8 cellular contexts compared by ENCODE assay signal in genomic region chr14:52015411-52016030, GRCh38. TPM values are rescaled to one million over a fixed set of nuclear protein-coding genes. Genes with fewer than 3 reads are reported as not detected.
DNase-seq lines count a peak whose midpoint lies in the region; ATAC-seq and TF ChIP-seq lines count a peak whose summit lies in the region.

No MANE protein-coding gene starts in this region.

- TF ChIP-seq CTCF in prostate gland (IDR thresholded peaks at IDR 0.05) = peak in 2 of 4 experiments; percentile 13 to 30

- H3K4me1 ChIP-seq in mesendoderm (ENCODE audit: control insufficient read depth, low read depth, low read length) (peaks cover 2% of the 10 kb centered on the region), prostate gland (replicated peaks) (no peaks in the 10 kb centered on the region)

- H3K9ac ChIP-seq in mesendoderm (ENCODE audit: low read length) = no peak overlapping the region

- no peak overlapping the region for H3K4me2 ChIP-seq in mesendoderm (ENCODE audit: low read length)

- TF ChIP-seq POLR2A in prostate gland (IDR thresholded peaks at IDR 0.05) = no peak

- no peak overlapping the region for H3K23ac ChIP-seq in mesendoderm (ENCODE audit: low read length)

- no peak overlapping the region for H2AK5ac ChIP-seq in mesendoderm (ENCODE audit: low read length)

- no peaks in the 10 kb centered on the region for H3K9me3 ChIP-seq in prostate gland

- H3K18ac ChIP-seq in mesendoderm (ENCODE audit: low read length) = no peak overlapping the region

- H3K4me3 ChIP-seq in mesendoderm (ENCODE audit: low read length) (no peak overlapping the region), prostate gland (no peak overlapping the region)

- H2BK120ac ChIP-seq in mesendoderm (ENCODE audit: low read depth, low read length) = no peak overlapping the region

- no CpG with 5 or more reads among the region's 8 CpGs for WGBS in mesendoderm (ENCODE audit: extremely low coverage, insufficient coverage, low lambda C conversion rate)
- 63% methylated on average over 8 of the region's 8 CpGs for WGBS in prostate gland

- H3K79me2 ChIP-seq in mesendoderm (ENCODE audit: control insufficient read depth, insufficient read depth, low read length) = no peaks in the 10 kb centered on the region

- no peaks in the 10 kb centered on the region for H3K27me3 ChIP-seq in mesendoderm (ENCODE audit: insufficient read depth, low read length, poor library complexity)
- no peaks in the 10 kb centered on the region for H3K27me3 ChIP-seq in prostate gland (replicated peaks; ENCODE audit: insufficient read depth)

- H3K27ac ChIP-seq in caudate nucleus (ENCODE audit: low read depth, low read length) (peak overlapping the region; percentile 91), mesendoderm (ENCODE audit: low read depth, low read length) (no peak overlapping the region), prostate gland (no peak overlapping the region)

- peak overlapping the region; percentile 44 for H4K5ac ChIP-seq in mesendoderm (ENCODE audit: low read length)

- no peak overlapping the region for H3K4ac ChIP-seq in mesendoderm (ENCODE audit: low read depth, low read length)

- no peaks in the 10 kb centered on the region for H3K79me1 ChIP-seq in mesendoderm (ENCODE audit: low read length)

- H2BK5ac ChIP-seq in mesendoderm (ENCODE audit: low read length) = no peak overlapping the region

- H2BK15ac ChIP-seq in mesendoderm (replicated peaks; ENCODE audit: low read depth) = no peak overlapping the region

- intact Hi-C loops in prostate gland (cut with DNase I) = no loop called here

- no peak for ATAC-seq in GM19452 (IDR thresholded peaks at IDR 0.05; ENCODE audit: unreplicated experiment)
- no peak for ATAC-seq in HG03354 (IDR thresholded peaks at IDR 0.05; ENCODE audit: poor library complexity, severe bottlenecking, unreplicated experiment)

- DNase-seq in COR-L47 (lab: John Stamatoyannopoulos, UW) = peak; percentile 16
- DNase-seq in LoVo (ENCODE audit: low spot score) = peak; percentile 5
- peak in 41 of 61 donors; percentile 4 to 65 (median 32) for DNase-seq in caudate nucleus (lab: John Stamatoyannopoulos, UW)
- DNase-seq in mesendoderm = peak; percentile 72
- no peak for DNase-seq in prostate gland (ENCODE audit: low spot score)
- DNase-seq in activated CD4-positive, alpha-beta T cell treated with anti-CD3 and anti-CD28 coated beads for 4 hours = no peak

- H3K36me3 ChIP-seq in mesendoderm (ENCODE audit: control insufficient read depth, insufficient read depth, low read length) (peaks cover 5% of the 10 kb centered on the region), prostate gland (peaks cover 0 to 6% of the 10 kb centered on the region in 2 donors)

- H3K56ac ChIP-seq in mesendoderm (ENCODE audit: low read length) = no peak overlapping the region

- no peak overlapping the region for H4K8ac ChIP-seq in mesendoderm (ENCODE audit: low read depth, low read length)

RNA-seq across cellular contexts. Expression of gene RTRAF, which starts 26.2 kb away (rescaled TPM):
- polyA plus RNA-seq in mesendoderm (2013, experiment 1 of 2) = 801 TPM
- polyA plus RNA-seq in mesendoderm (2013, experiment 2 of 2) = 797 TPM
- total RNA-seq in prostate gland = 100 to 1,000 TPM in 1 of 2 donors, 10 to 100 TPM in 1; 62.6 to 105 TPM

RNA-seq across cellular contexts. Expression of gene NID2, which starts 53.3 kb away (rescaled TPM):
- 0.63 TPM for polyA plus RNA-seq in mesendoderm (2013, experiment 1 of 2)
- polyA plus RNA-seq in mesendoderm (2013, experiment 2 of 2) = 0.69 TPM
- 10 to 100 TPM in 1 of 2 donors, 1 to 10 TPM in 1; 6.9 to 17.2 TPM for total RNA-seq in prostate gland

Comparison
In these comparisons a context has a peak if more than half of its experiments do, and no peak if none do; other contexts are left out.
1. DNase-seq: peak in COR-L47 (single experiment), LoVo (single experiment), caudate nucleus (41 of 61) and mesendoderm (single experiment); none in prostate gland (single experiment) and activated CD4-positive, alpha-beta T cell treated with anti-CD3 and anti-CD28 coated beads for 4 hours (0 of 2).